In the genomic region with DNA sequence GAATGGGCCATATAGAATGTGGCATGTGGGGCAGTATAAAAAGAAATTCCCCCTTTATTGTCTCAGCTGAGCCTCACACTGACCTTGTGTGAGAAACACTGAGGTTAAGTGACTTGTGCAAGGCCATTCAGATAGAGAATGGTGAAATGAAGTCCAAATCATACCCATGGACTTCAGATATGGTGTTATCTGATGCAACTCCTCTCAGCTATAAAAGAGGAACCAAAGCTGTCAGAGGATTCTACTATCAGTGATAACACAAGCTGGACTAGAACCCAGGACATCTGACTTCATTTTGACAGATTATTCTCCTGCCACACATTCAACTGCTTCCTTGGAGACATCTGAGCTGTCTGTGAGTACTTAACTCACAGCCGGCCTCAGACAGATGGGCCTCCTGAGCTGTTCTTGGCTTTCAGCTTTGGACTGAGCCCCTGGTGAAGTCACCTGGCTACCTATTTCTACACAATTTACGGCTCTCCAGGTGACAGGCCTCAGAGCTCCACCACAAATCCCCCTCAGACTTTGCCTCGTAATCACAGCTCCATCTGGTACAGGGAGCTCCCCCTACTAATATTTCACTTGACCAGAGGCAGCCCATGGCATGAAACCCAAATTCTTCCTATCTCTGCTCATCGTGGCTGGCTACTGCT, we compare ENCODE assay signal across 15 cellular contexts.
"Had no signal": no experiment of that assay in that cellular context is flagged by ENCODE, and none has a peak within 500 bp of the region (broad histone marks: within the 10 kb centered on the region; RNA-seq: fewer than 3 reads in every experiment).

No MANE protein-coding gene starts in this region.

- DNase-seq: activated CD4-positive, alpha-beta T cell treated with anti-CD3 and anti-CD28 coated beads, Interleukin-2, amount 10 ng/mL, durations not matched to agents 7 days and 5 days; activated CD8-positive, alpha-beta memory T cell treated with anti-CD3 and anti-CD28 coated beads for 24 hours; activated naive CD4-positive, alpha-beta T cell treated with Interleukin-2 at 50 U/mL for 16 hours; activated T-cell treated with anti-CD3 and anti-CD28 coated beads for 4 hours; endodermal cell; heart right ventricle; left colon; midbrain; stimulated activated naive CD8-positive, alpha-beta T cell treated with anti-CD3 and anti-CD28 coated beads, Interleukin-15, Interleukin-2, amounts not matched to agents 100 U/mL and 50 U/mL, for 24 hours; trophoblast cell had no signal

- H3K27me3 Mint-ChIP-seq: activated CD4-positive, alpha-beta T cell treated with anti-CD3 and anti-CD28 coated beads, Interleukin-2, amount 10 ng/mL, durations not matched to agents 7 days and 5 days had no signal

- H3K9me3 Mint-ChIP-seq: activated CD4-positive, alpha-beta T cell treated with anti-CD3 and anti-CD28 coated beads, Interleukin-2, amount 10 ng/mL, durations not matched to agents 7 days and 5 days; endodermal cell; neural progenitor cell had no signal

- H3K4me1 Mint-ChIP-seq: activated CD4-positive, alpha-beta T cell treated with anti-CD3 and anti-CD28 coated beads, Interleukin-2, amount 10 ng/mL, durations not matched to agents 7 days and 5 days had no signal

- H3K27me3 ChIP-seq: dorsolateral prefrontal cortex, gastroesophageal sphincter, heart right ventricle, neural progenitor cell, suprapubic skin had no signal

- H3K4me3 Mint-ChIP-seq: activated CD4-positive, alpha-beta T cell treated with anti-CD3 and anti-CD28 coated beads, Interleukin-2, amount 10 ng/mL, durations not matched to agents 7 days and 5 days; endodermal cell; neural progenitor cell had no signal

- H3K9me3 ChIP-seq: gastroesophageal sphincter, heart right ventricle, suprapubic skin had no signal

- H3K27ac Mint-ChIP-seq: activated CD4-positive, alpha-beta T cell treated with anti-CD3 and anti-CD28 coated beads, Interleukin-2, amount 10 ng/mL, durations not matched to agents 7 days and 5 days; endodermal cell; neural progenitor cell had no signal

- H3K27ac ChIP-seq: gastroesophageal sphincter, heart right ventricle, neural progenitor cell, suprapubic skin had no signal

- ATAC-seq: gastroesophageal sphincter; heart right ventricle; left colon; sciatic nerve; stimulated activated naive CD8-positive, alpha-beta T cell treated with anti-CD3 and anti-CD28 coated beads, Interleukin-15, Interleukin-2, amounts not matched to agents 100 U/mL and 50 U/mL, for 24 hours had no signal
